ENCODE assay signal across 1 cellular context in the genomic region with DNA sequence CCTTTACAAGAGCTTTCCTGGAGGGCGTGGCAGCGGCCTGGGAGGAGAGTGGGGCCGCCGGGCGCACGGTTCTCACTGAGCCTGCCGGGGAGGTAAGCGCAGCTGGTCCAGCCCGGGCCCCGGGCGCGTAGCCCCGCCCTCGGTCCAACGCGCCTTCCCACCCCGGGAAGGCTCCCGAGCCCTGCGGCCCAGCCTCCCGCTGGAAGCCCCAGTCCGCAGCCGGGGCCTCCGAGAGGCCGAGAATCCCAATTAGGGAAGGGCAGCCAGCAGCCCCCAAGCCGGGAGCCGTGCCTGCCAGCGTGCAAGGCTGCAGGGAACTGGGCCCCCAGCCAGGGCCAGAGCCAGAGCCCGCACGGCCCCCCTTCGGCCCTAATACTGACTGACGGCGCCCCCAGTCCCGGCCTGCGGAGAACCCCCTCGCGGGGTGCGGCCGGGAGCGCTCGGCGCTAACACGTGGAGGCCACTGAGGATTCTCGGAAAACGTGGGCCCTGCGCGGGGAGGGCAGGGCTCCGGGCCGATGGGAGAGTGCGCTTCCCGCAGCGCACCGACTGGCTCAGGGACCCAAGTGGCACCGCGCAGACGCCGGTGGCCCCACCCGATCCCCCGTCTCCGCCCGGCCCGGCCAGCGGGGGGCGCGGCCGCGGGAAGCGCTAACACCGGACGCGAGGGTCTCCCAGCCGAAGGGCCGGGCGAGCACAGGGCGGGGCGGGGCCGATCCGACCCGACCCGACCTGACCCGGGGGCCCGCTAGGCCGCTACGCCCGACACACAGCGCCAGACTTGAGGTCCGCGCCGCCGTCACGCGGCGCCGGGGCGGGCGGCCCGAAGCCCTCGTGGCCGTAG.
TF ChIP-seq lines count a peak whose summit lies in the region.

No MANE protein-coding gene starts in this region.

TF ChIP-seq in HepG2, 621 proteins besides CTCF, POLR2A, EP300 and RAD21 (continued from another document):
- TF ChIP-seq, protein P1, sequence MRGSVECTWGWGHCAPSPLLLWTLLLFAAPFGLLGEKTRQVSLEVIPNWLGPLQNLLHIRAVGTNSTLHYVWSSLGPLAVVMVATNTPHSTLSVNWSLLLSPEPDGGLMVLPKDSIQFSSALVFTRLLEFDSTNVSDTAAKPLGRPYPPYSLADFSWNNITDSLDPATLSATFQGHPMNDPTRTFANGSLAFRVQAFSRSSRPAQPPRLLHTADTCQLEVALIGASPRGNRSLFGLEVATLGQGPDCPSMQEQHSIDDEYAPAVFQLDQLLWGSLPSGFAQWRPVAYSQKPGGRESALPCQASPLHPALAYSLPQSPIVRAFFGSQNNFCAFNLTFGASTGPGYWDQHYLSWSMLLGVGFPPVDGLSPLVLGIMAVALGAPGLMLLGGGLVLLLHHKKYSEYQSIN (CRISPR knock-in tag; IDR thresholded peaks at IDR 0.05; ENCODE audit: borderline replicate concordance), result no peak
- TF ChIP-seq MTA3 (CRISPR knock-in tag; IDR thresholded peaks at IDR 0.05) (no peak), RBM22 (optimal IDR thresholded peaks at IDR 0.05; ENCODE audit: low read length) (peak; percentile 27), ZNF75D (CRISPR knock-in tag; IDR thresholded peaks at IDR 0.05; ENCODE audit: borderline replicate concordance) (no peak), ZNF703 (CRISPR knock-in tag; IDR thresholded peaks at IDR 0.05; ENCODE audit: borderline replicate concordance) (no peak), MTA1 (CRISPR knock-in tag; IDR thresholded peaks at IDR 0.05; ENCODE audit: borderline replicate concordance) (no peak), ZNF256 (CRISPR knock-in tag; conservative IDR thresholded peaks at IDR 0.05) (no peak), ZNF816 (CRISPR knock-in tag; IDR thresholded peaks at IDR 0.05; ENCODE audit: borderline replicate concordance) (no peak), RBFOX2 (IDR thresholded peaks at IDR 0.05; ENCODE audit: low read depth, low read length) (peak; percentile 55; the same call in 1 of the 2 replicates), TARDBP (CRISPR knock-in tag; IDR thresholded peaks at IDR 0.05) (no peak), ASH2L (IDR thresholded peaks at IDR 0.05; ENCODE audit: insufficient read length, low read depth, low read length) (no peak), ARNT2 (CRISPR knock-in tag; IDR thresholded peaks at IDR 0.05; ENCODE audit: low read depth) (no peak), NFRKB (IDR thresholded peaks at IDR 0.05) (no peak), ZBTB1 (CRISPR knock-in tag; IDR thresholded peaks at IDR 0.05; ENCODE audit: borderline replicate concordance) (no peak), ZNF382 (CRISPR knock-in tag; IDR thresholded peaks at IDR 0.05; ENCODE audit: borderline replicate concordance) (no peak), HOXA3 (CRISPR knock-in tag; IDR thresholded peaks at IDR 0.05) (0 out of 2 replicates have a peak, but pooled peaks have one; percentile 8), ZNF225 (CRISPR knock-in tag; IDR thresholded peaks at IDR 0.05) (no peak), ZSCAN25 (CRISPR knock-in tag; IDR thresholded peaks at IDR 0.05) (no peak), SRSF1 (optimal IDR thresholded peaks at IDR 0.05; ENCODE audit: low read depth, low read length) (no peak), ZNF780A (CRISPR knock-in tag; IDR thresholded peaks at IDR 0.05) (no peak), KLF13 (CRISPR knock-in tag; IDR thresholded peaks at IDR 0.05) (no peak)
- TF ChIP-seq, protein P2, sequence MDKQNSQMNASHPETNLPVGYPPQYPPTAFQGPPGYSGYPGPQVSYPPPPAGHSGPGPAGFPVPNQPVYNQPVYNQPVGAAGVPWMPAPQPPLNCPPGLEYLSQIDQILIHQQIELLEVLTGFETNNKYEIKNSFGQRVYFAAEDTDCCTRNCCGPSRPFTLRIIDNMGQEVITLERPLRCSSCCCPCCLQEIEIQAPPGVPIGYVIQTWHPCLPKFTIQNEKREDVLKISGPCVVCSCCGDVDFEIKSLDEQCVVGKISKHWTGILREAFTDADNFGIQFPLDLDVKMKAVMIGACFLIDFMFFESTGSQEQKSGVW (CRISPR knock-in tag; IDR thresholded peaks at IDR 0.05; ENCODE audit: borderline replicate concordance), result no peak
- TF ChIP-seq, protein P3, sequence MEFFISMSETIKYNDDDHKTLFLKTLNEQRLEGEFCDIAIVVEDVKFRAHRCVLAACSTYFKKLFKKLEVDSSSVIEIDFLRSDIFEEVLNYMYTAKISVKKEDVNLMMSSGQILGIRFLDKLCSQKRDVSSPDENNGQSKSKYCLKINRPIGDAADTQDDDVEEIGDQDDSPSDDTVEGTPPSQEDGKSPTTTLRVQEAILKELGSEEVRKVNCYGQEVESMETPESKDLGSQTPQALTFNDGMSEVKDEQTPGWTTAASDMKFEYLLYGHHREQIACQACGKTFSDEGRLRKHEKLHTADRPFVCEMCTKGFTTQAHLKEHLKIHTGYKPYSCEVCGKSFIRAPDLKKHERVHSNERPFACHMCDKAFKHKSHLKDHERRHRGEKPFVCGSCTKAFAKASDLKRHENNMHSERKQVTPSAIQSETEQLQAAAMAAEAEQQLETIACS (CRISPR knock-in tag; IDR thresholded peaks at IDR 0.05), result no peak
- TF ChIP-seq, protein P4, sequence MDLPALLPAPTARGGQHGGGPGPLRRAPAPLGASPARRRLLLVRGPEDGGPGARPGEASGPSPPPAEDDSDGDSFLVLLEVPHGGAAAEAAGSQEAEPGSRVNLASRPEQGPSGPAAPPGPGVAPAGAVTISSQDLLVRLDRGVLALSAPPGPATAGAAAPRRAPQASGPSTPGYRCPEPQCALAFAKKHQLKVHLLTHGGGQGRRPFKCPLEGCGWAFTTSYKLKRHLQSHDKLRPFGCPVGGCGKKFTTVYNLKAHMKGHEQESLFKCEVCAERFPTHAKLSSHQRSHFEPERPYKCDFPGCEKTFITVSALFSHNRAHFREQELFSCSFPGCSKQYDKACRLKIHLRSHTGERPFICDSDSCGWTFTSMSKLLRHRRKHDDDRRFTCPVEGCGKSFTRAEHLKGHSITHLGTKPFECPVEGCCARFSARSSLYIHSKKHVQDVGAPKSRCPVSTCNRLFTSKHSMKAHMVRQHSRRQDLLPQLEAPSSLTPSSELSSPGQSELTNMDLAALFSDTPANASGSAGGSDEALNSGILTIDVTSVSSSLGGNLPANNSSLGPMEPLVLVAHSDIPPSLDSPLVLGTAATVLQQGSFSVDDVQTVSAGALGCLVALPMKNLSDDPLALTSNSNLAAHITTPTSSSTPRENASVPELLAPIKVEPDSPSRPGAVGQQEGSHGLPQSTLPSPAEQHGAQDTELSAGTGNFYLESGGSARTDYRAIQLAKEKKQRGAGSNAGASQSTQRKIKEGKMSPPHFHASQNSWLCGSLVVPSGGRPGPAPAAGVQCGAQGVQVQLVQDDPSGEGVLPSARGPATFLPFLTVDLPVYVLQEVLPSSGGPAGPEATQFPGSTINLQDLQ (CRISPR knock-in tag; IDR thresholded peaks at IDR 0.05), result no peak
- TF ChIP-seq, protein P5, sequence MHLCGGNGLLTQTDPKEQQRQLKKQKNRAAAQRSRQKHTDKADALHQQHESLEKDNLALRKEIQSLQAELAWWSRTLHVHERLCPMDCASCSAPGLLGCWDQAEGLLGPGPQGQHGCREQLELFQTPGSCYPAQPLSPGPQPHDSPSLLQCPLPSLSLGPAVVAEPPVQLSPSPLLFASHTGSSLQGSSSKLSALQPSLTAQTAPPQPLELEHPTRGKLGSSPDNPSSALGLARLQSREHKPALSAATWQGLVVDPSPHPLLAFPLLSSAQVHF (CRISPR knock-in tag; IDR thresholded peaks at IDR 0.05), result no peak
- TF ChIP-seq, protein P6, sequence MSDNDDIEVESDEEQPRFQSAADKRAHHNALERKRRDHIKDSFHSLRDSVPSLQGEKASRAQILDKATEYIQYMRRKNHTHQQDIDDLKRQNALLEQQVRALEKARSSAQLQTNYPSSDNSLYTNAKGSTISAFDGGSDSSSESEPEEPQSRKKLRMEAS (IDR thresholded peaks at IDR 0.05), result no peak
- TF ChIP-seq, protein P7, sequence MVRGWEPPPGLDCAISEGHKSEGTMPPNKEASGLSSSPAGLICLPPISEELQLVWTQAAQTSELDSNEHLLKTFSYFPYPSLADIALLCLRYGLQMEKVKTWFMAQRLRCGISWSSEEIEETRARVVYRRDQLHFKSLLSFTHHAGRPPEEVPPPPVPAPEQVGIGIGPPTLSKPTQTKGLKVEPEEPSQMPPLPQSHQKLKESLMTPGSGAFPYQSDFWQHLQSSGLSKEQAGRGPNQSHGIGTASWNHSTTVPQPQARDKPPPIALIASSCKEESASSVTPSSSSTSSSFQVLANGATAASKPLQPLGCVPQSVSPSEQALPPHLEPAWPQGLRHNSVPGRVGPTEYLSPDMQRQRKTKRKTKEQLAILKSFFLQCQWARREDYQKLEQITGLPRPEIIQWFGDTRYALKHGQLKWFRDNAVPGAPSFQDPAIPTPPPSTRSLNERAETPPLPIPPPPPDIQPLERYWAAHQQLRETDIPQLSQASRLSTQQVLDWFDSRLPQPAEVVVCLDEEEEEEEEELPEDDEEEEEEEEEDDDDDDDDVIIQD (CRISPR knock-in tag; IDR thresholded peaks at IDR 0.05; ENCODE audit: low read depth), result no peak
- TF ChIP-seq, protein P8, sequence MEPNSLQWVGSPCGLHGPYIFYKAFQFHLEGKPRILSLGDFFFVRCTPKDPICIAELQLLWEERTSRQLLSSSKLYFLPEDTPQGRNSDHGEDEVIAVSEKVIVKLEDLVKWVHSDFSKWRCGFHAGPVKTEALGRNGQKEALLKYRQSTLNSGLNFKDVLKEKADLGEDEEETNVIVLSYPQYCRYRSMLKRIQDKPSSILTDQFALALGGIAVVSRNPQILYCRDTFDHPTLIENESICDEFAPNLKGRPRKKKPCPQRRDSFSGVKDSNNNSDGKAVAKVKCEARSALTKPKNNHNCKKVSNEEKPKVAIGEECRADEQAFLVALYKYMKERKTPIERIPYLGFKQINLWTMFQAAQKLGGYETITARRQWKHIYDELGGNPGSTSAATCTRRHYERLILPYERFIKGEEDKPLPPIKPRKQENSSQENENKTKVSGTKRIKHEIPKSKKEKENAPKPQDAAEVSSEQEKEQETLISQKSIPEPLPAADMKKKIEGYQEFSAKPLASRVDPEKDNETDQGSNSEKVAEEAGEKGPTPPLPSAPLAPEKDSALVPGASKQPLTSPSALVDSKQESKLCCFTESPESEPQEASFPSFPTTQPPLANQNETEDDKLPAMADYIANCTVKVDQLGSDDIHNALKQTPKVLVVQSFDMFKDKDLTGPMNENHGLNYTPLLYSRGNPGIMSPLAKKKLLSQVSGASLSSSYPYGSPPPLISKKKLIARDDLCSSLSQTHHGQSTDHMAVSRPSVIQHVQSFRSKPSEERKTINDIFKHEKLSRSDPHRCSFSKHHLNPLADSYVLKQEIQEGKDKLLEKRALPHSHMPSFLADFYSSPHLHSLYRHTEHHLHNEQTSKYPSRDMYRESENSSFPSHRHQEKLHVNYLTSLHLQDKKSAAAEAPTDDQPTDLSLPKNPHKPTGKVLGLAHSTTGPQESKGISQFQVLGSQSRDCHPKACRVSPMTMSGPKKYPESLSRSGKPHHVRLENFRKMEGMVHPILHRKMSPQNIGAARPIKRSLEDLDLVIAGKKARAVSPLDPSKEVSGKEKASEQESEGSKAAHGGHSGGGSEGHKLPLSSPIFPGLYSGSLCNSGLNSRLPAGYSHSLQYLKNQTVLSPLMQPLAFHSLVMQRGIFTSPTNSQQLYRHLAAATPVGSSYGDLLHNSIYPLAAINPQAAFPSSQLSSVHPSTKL (CRISPR knock-in tag; IDR thresholded peaks at IDR 0.05), result no peak
- TF ChIP-seq, protein P9, sequence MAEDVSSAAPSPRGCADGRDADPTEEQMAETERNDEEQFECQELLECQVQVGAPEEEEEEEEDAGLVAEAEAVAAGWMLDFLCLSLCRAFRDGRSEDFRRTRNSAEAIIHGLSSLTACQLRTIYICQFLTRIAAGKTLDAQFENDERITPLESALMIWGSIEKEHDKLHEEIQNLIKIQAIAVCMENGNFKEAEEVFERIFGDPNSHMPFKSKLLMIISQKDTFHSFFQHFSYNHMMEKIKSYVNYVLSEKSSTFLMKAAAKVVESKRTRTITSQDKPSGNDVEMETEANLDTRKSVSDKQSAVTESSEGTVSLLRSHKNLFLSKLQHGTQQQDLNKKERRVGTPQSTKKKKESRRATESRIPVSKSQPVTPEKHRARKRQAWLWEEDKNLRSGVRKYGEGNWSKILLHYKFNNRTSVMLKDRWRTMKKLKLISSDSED (CRISPR knock-in tag; IDR thresholded peaks at IDR 0.05), result no peak
- TF ChIP-seq, protein P10, sequence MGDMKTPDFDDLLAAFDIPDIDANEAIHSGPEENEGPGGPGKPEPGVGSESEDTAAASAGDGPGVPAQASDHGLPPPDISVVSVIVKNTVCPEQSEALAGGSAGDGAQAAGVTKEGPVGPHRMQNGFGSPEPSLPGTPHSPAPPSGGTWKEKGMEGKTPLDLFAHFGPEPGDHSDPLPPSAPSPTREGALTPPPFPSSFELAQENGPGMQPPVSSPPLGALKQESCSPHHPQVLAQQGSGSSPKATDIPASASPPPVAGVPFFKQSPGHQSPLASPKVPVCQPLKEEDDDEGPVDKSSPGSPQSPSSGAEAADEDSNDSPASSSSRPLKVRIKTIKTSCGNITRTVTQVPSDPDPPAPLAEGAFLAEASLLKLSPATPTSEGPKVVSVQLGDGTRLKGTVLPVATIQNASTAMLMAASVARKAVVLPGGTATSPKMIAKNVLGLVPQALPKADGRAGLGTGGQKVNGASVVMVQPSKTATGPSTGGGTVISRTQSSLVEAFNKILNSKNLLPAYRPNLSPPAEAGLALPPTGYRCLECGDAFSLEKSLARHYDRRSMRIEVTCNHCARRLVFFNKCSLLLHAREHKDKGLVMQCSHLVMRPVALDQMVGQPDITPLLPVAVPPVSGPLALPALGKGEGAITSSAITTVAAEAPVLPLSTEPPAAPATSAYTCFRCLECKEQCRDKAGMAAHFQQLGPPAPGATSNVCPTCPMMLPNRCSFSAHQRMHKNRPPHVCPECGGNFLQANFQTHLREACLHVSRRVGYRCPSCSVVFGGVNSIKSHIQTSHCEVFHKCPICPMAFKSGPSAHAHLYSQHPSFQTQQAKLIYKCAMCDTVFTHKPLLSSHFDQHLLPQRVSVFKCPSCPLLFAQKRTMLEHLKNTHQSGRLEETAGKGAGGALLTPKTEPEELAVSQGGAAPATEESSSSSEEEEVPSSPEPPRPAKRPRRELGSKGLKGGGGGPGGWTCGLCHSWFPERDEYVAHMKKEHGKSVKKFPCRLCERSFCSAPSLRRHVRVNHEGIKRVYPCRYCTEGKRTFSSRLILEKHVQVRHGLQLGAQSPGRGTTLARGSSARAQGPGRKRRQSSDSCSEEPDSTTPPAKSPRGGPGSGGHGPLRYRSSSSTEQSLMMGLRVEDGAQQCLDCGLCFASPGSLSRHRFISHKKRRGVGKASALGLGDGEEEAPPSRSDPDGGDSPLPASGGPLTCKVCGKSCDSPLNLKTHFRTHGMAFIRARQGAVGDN (CRISPR knock-in tag; IDR thresholded peaks at IDR 0.05), result no peak
